ENCODE assay signal across 8 cellular contexts in genomic region chr14:73786632-73786941, GRCh38.
DNase-seq lines count a peak whose midpoint lies in the region; ATAC-seq, FAIRE-seq and TF ChIP-seq lines count a peak whose summit lies in the region.

No MANE protein-coding gene starts in this region.

- H3K9me3 ChIP-seq in A549: no peaks in the 10 kb centered on the region
- no peaks in the 10 kb centered on the region for H3K9me3 ChIP-seq in MG63
- H3K9me3 ChIP-seq in breast epithelium: no peaks in the 10 kb centered on the region
- no peaks in the 10 kb centered on the region for H3K9me3 ChIP-seq in left lung
- H3K9me3 ChIP-seq in suprapubic skin: no peaks in the 10 kb centered on the region

- no peak for TF ChIP-seq EP300 in A549 (IDR thresholded peaks at IDR 0.05)
- TF ChIP-seq EP300 in suprapubic skin (IDR thresholded peaks at IDR 0.05): no peak

- POLR2A ChIA-PET in A549 (lab: Yijun Ruan, JAX): interaction anchor here (0.6 to 3.5 kb wide), 9 partner anchors 10 to 314 kb away, joined by 3 to 70 read pairs (median 7); partner anchors contain the start of genes PTGR2 and ZNF410

- TF ChIP-seq POLR2A in A549 (IDR thresholded peaks at IDR 0.05; ENCODE audit: low read length) (0 out of 2 replicates have a peak, but pooled peaks have one; percentile 19), GM18505 (IDR thresholded peaks at IDR 0.05; ENCODE audit: borderline replicate concordance, extremely low read depth, insufficient read depth, insufficient read length) (no peak), breast epithelium (IDR thresholded peaks at IDR 0.05) (no peak), suprapubic skin (IDR thresholded peaks at IDR 0.05) (no peak)

- peak overlapping the region; percentile 99 for H3K4me2 ChIP-seq in A549

- WGBS in A549 (ENCODE audit: missing lambda C conversion rate): 1% methylated on average over 10 of the region's 23 CpGs
- WGBS in suprapubic skin: 0% methylated on average over 9 of the region's 23 CpGs

- H3K4me3 ChIP-seq in A549 (peak overlapping the region; percentile 79), MG63 (peak overlapping the region; percentile 57), breast epithelium (peak overlapping the region; percentile 73 to 80 (median 76)), left lung (peak overlapping the region; percentile 61 to 66), suprapubic skin (peak overlapping the region; percentile 88)

- CTCF ChIA-PET in A549 (lab: Yijun Ruan, JAX): interaction anchor here (0.6 to 9.0 kb wide), 12 partner anchors 9 to 332 kb away, joined by 3 to 73 read pairs (median 6); a partner anchor contains a TSS

- no peak for TF ChIP-seq CTCF in A549 (IDR thresholded peaks at IDR 0.05)
- no peak for TF ChIP-seq CTCF in breast epithelium (IDR thresholded peaks at IDR 0.05)
- no peak for TF ChIP-seq CTCF in left lung (IDR thresholded peaks at IDR 0.05)
- no peak for TF ChIP-seq CTCF in suprapubic skin (IDR thresholded peaks at IDR 0.05)

- ATAC-seq in A549 (peak; percentile 63 to 64), GM18505 (IDR thresholded peaks at IDR 0.05; ENCODE audit: unreplicated experiment) (peak; percentile 18), left lung (peak; percentile 46)

- FAIRE-seq in A549 (lab: Jason Lieb, UNC): no peak

- no peak for TF ChIP-seq RAD21 in A549 (conservative IDR thresholded peaks at IDR 0.05 in 1 of 2, IDR thresholded peaks at IDR 0.05 in 1 of 2)

- intact Hi-C loops in breast epithelium (cut with DNase I; ENCODE audit: low total_unique reads) (no loop called here), left lung (cut with DNase I) (no loop called here)

- H3K27ac ChIP-seq in A549 (peak overlapping the region; percentile 95 to 100), breast epithelium (peak overlapping the region; percentile 97 to 98), left lung (peak overlapping the region; percentile 96), suprapubic skin (peak overlapping the region; percentile 99)

- H3K36me3 ChIP-seq in MG63 (no peaks in the 10 kb centered on the region), breast epithelium (no peaks in the 10 kb centered on the region), left lung (no peaks in the 10 kb centered on the region), suprapubic skin (no peaks in the 10 kb centered on the region)

- DNase-seq in A549 (ENCODE audit: low read depth in 1 of 2, low spot score in 1 of 2) (peak in 1 of 2 experiments; percentile 46), MG63 (peak; percentile 39), breast epithelium (ENCODE audit: low spot score in 2 of 2) (no peak), left lung (peak in 1 of 2 donors; percentile 65), suprapubic skin (ENCODE audit: low spot score in 2 of 2) (no peak), GDM1 (lab: John Stamatoyannopoulos, UW) (no peak), NCI-H226 (no peak)

- H3K27me3 ChIP-seq in MG63: no peaks in the 10 kb centered on the region
- H3K27me3 ChIP-seq in breast epithelium: no peaks in the 10 kb centered on the region
- H3K27me3 ChIP-seq in left lung: no peaks in the 10 kb centered on the region
- H3K27me3 ChIP-seq in suprapubic skin: no peaks in the 10 kb centered on the region

- H3K4me1 ChIP-seq in A549: peaks cover 33% of the 10 kb centered on the region
- peaks cover 30 to 45% of the 10 kb centered on the region in 2 donors for H3K4me1 ChIP-seq in breast epithelium
- peaks cover 38 to 79% of the 10 kb centered on the region in 2 donors for H3K4me1 ChIP-seq in left lung
- peaks cover 77% of the 10 kb centered on the region for H3K4me1 ChIP-seq in suprapubic skin

TF ChIP-seq in A549, 52 proteins besides CTCF, POLR2A, EP300 and RAD21:
- TF ChIP-seq NFE2L2 (conservative IDR thresholded peaks at IDR 0.05; ENCODE audit: low read length) (no peak), NR3C1 (IDR thresholded peaks at IDR 0.05) (no peak), POLR2AphosphoS2 (conservative IDR thresholded peaks at IDR 0.05; ENCODE audit: low read length) (no peak), MAX (IDR thresholded peaks at IDR 0.05) (no peak), USF2 (IDR thresholded peaks at IDR 0.05) (no peak), HOXB5 (CRISPR knock-in tag; IDR thresholded peaks at IDR 0.05) (no peak), PHF8 (IDR thresholded peaks at IDR 0.05; ENCODE audit: borderline replicate concordance, low read depth) (0 out of 2 replicates have a peak, but pooled peaks have one; percentile 7), GATA3 (IDR thresholded peaks at IDR 0.05; ENCODE audit: borderline replicate concordance) (no peak)
